ENCODE assay signal across 24 cellular contexts in the genomic region with DNA sequence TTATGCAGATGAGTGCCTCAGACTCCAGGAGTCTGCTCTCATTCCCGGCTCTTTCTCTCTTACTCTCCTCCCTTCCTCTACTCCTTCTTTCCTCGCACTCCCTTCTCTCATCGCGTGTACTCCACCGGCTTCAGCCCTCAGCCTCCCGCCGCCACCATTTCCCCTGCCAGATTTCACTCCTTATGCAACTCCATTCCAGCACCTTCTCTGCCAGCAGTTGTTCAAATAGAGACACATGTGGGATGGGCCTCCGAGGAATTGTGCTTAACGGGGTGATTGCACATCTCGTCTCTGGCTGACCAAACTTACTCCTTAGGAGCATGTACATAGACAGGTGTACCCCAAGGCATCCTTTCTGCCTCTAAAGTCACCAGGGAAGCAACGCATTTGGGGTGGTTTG. TPM values are rescaled to one million over a fixed set of nuclear protein-coding genes. Genes with fewer than 3 reads are reported as not detected.
DNase-seq lines count a peak whose midpoint lies in the region; FAIRE-seq and TF ChIP-seq lines count a peak whose summit lies in the region.
"Had no signal": no experiment of that assay in that cellular context is flagged by ENCODE, and none has a peak within 500 bp of the region (broad histone marks: within the 10 kb centered on the region; RNA-seq: fewer than 3 reads in every experiment).

No MANE protein-coding gene starts in this region.

- H3K4me1 Mint-ChIP-seq in endothelial cell (ENCODE audit: unreplicated experiment) (peaks cover 13% of the 10 kb centered on the region), neural progenitor cell (peaks cover 32% of the 10 kb centered on the region), MCF 10A (ENCODE audit: insufficient read depth, unreplicated experiment) (no peaks in the 10 kb centered on the region)

- peaks cover 37% of the 10 kb centered on the region for H3K27me3 ChIP-seq in bronchial epithelial cell (ENCODE audit: control insufficient read depth, insufficient read depth, low read length)
- peaks cover 33% of the 10 kb centered on the region for H3K27me3 ChIP-seq in neural progenitor cell

- no peak overlapping the region for H3K9ac ChIP-seq in neural progenitor cell
- H3K9ac ChIP-seq: BLaER1 treated with 17β-estradiol and CSF1 and Interleukin-3, amounts not matched to agents 10 nM and 100 nM had no signal

- intact Hi-C loops in MCF 10A (cut with micrococcal nuclease) = no loop called here

- H3K9me3 ChIP-seq in neural progenitor cell (ENCODE audit: low read depth) = no peaks in the 10 kb centered on the region
- H3K9me3 ChIP-seq: BLaER1 treated with 17β-estradiol and CSF1 and Interleukin-3, amounts not matched to agents 10 nM and 100 nM; Peyer's patch had no signal

- H3K27ac Mint-ChIP-seq in endothelial cell (ENCODE audit: unreplicated experiment) = peak overlapping the region; percentile 57
- no peak overlapping the region for H3K27ac Mint-ChIP-seq in neural progenitor cell
- H3K27ac Mint-ChIP-seq in MCF 10A (ENCODE audit: low read depth, unreplicated experiment) = no peak overlapping the region
- H3K27ac Mint-ChIP-seq: CD8-positive, alpha-beta T cell; H9; HFFc6 had no signal

- H3K9me3 Mint-ChIP-seq in endothelial cell (ENCODE audit: unreplicated experiment) (peaks cover 5% of the 10 kb centered on the region), neural progenitor cell (no peaks in the 10 kb centered on the region), MCF 10A (ENCODE audit: unreplicated experiment) (no peaks in the 10 kb centered on the region)
- H3K9me3 Mint-ChIP-seq: CD8-positive, alpha-beta T cell; H9; HFFc6 had no signal

- POLR2A ChIA-PET in MCF 10A (lab: Yijun Ruan, JAX) = no interaction called here

- no peak overlapping the region for H2AFZ ChIP-seq in neural progenitor cell (replicated peaks)

- BruUV-seq in MCF 10A (replicated peaks; lab: Mats Ljungman, UMichigan) = no TSS peak

- no peak overlapping the region for H3K27ac ChIP-seq in neural progenitor cell
- H3K27ac ChIP-seq: BLaER1 treated with 17β-estradiol and CSF1 and Interleukin-3, amounts not matched to agents 10 nM and 100 nM; Peyer's patch had no signal

- DNase-seq in bronchial epithelial cell (ENCODE audit: low read depth) = no peak
- no peak for DNase-seq in endothelial cell (ENCODE audit: low spot score)
- no peak for DNase-seq in neural progenitor cell (ENCODE audit: low spot score)
- no peak for DNase-seq in cerebellar nuclear complex (lab: John Stamatoyannopoulos, UW)
- no peak for DNase-seq in DMS 273 (lab: John Stamatoyannopoulos, UW; ENCODE audit: unreplicated experiment)
- no peak for DNase-seq in NOMO-1 (lab: John Stamatoyannopoulos, UW; ENCODE audit: unreplicated experiment in 2 of 2)
- DNase-seq in MCF 10A (ENCODE audit: unreplicated experiment) = no peak
- DNase-seq: CD8-positive, alpha-beta T cell; DMS53; GF-D8; H9; HFFc6; KG1; MV-4-11; NCI-H1694; NCI-H2081; NCI-H2171 treated with DMSO at 0.1 percent for 48 hours; NCI-H524 treated with DMSO at 0.1 percent for 48 hours; NCI-H82; Peyer's patch had no signal

- peaks cover 40% of the 10 kb centered on the region for H3K4me1 ChIP-seq in neural progenitor cell

- peaks cover 6% of the 10 kb centered on the region for H3K79me2 ChIP-seq in neural progenitor cell (ENCODE audit: low read depth)

- CTCF ChIA-PET in MCF 10A (lab: Yijun Ruan, JAX) = interaction anchor here (1.0 kb wide), 1 partner anchor 17 kb away, joined by 4 read pairs; no protein-coding TSS in a partner anchor

- H3K36me3 Mint-ChIP-seq in endothelial cell (ENCODE audit: low read depth, unreplicated experiment) (peaks cover 5% of the 10 kb centered on the region), neural progenitor cell (no peaks in the 10 kb centered on the region), MCF 10A (ENCODE audit: insufficient read depth, unreplicated experiment) (no peaks in the 10 kb centered on the region)
- H3K36me3 Mint-ChIP-seq: CD8-positive, alpha-beta T cell had no signal

- H3K36me3 ChIP-seq in bronchial epithelial cell (ENCODE audit: control insufficient read depth, insufficient read depth, low read length) (no peaks in the 10 kb centered on the region), neural progenitor cell (no peaks in the 10 kb centered on the region)
- H3K36me3 ChIP-seq: BLaER1 treated with 17β-estradiol and CSF1 and Interleukin-3, amounts not matched to agents 10 nM and 100 nM; Peyer's patch had no signal

- FAIRE-seq in bronchial epithelial cell (lab: Jason Lieb, UNC) = peak; percentile 28
- FAIRE-seq: GM19239 had no signal

- peaks cover 8% of the 10 kb centered on the region for H3F3A ChIP-seq in neural progenitor cell (ENCODE audit: low read depth)

- H4K20me1 ChIP-seq in neural progenitor cell (ENCODE audit: low read depth) = peaks cover 10% of the 10 kb centered on the region

- peaks cover 13% of the 10 kb centered on the region for H3K27me3 Mint-ChIP-seq in endothelial cell (ENCODE audit: unreplicated experiment)
- H3K27me3 Mint-ChIP-seq in neural progenitor cell (ENCODE audit: insufficient read depth, low read depth) = peaks cover 37% of the 10 kb centered on the region
- peaks cover 100% of the 10 kb centered on the region for H3K27me3 Mint-ChIP-seq in MCF 10A (ENCODE audit: insufficient read depth, unreplicated experiment)

- peak overlapping the region; percentile 94 for H3K4me2 ChIP-seq in neural progenitor cell

- TF ChIP-seq CTCF in bronchial epithelial cell (IDR thresholded peaks at IDR 0.05; ENCODE audit: insufficient read depth, low read length, severe bottlenecking) = no peak
- no peak for TF ChIP-seq CTCF in endothelial cell (IDR thresholded peaks at IDR 0.05; ENCODE audit: unreplicated experiment)
- TF ChIP-seq CTCF in neural progenitor cell (IDR thresholded peaks at IDR 0.05) = no peak
- no peak for TF ChIP-seq CTCF in MCF 10A (IDR thresholded peaks at IDR 0.05; ENCODE audit: unreplicated experiment)

- no peak overlapping the region for H3K4me3 ChIP-seq in bronchial epithelial cell (ENCODE audit: low read depth, low read length)
- no peak overlapping the region for H3K4me3 ChIP-seq in neural progenitor cell
- H3K4me3 ChIP-seq: BLaER1 treated with 17β-estradiol and CSF1 and Interleukin-3, amounts not matched to agents 10 nM and 100 nM; Peyer's patch had no signal

- H3K4me3 Mint-ChIP-seq in endothelial cell (ENCODE audit: unreplicated experiment) (peak overlapping the region; percentile 35), neural progenitor cell (no peak overlapping the region), MCF 10A (ENCODE audit: unreplicated experiment) (no peak overlapping the region)
- H3K4me3 Mint-ChIP-seq: CD8-positive, alpha-beta T cell; HFFc6 had no signal

RNA-seq across cellular contexts. Expression of a gene that starts 2.1 kb away (rescaled TPM):
- total RNA-seq in bronchial epithelial cell = under 0.01 TPM in 1 of 2 replicates, not detected in the other
- 0.10 TPM for total RNA-seq in endothelial cell (ENCODE audit: unreplicated experiment)
- total RNA-seq in neural progenitor cell (ENCODE audit: low replicate concordance) = 8.4 and 12.8 TPM in 2 replicates
- 0.05 TPM in 1 of 2 replicates, not detected in the other for total RNA-seq in MCF 10A (2022)
- total RNA-seq: CD8-positive, alpha-beta T cell; HFFc6; HT1080; OCI-LY7 had no signal

RNA-seq across cellular contexts. Expression of a gene that starts 39.1 kb away (rescaled TPM):
- total RNA-seq in bronchial epithelial cell (1.6 and 1.7 TPM in 2 replicates), endothelial cell (ENCODE audit: unreplicated experiment) (3.7 TPM), neural progenitor cell (ENCODE audit: low replicate concordance) (2.1 and 3.3 TPM in 2 replicates), MCF 10A (2022) (4.2 and 4.8 TPM in 2 replicates)
